Comparison of ENCODE assay signal across 18 cellular contexts in genomic region chr3:32994045-32994444, GRCh38. TPM values are rescaled to one million over a fixed set of nuclear protein-coding genes. Genes with fewer than 3 reads are reported as not detected.
DNase-seq lines count a peak whose midpoint lies in the region; ATAC-seq lines count a peak whose summit lies in the region.
"Had no signal": no experiment of that assay in that cellular context is flagged by ENCODE, and none has a peak within 500 bp of the region (broad histone marks: within the 10 kb centered on the region; RNA-seq: fewer than 3 reads in every experiment).

No MANE protein-coding gene starts in this region.

- H3K36me3 Mint-ChIP-seq in activated T-cell treated with anti-CD3 and anti-CD28 coated beads, Interleukin-2, amount 50 U/mL, for 72 hours (ENCODE audit: insufficient read depth in 2 of 2), result peaks cover 12 to 14% of the 10 kb centered on the region in 2 donors
- H3K36me3 Mint-ChIP-seq in activated T-cell treated with anti-CD3 and anti-CD28 coated beads, Interleukin-2, amount 50 U/mL, for 4 hours (ENCODE audit: insufficient read depth), result peaks cover 18% of the 10 kb centered on the region
- H3K36me3 Mint-ChIP-seq in activated CD4-positive, alpha-beta memory T cell treated with anti-CD3 and anti-CD28 coated beads, Interleukin-2, amount 10 ng/mL, durations not matched to agents 7 days and 5 days (ENCODE audit: low read depth), result peaks cover 36% of the 10 kb centered on the region

- DNase-seq in activated T-cell treated with anti-CD3 and anti-CD28 coated beads, Interleukin-2, amount 50 U/mL, for 72 hours, result no peak
- DNase-seq in activated T-cell treated with anti-CD3 and anti-CD28 coated beads, Interleukin-2, amount 50 U/mL, for 4 hours, result no peak
- DNase-seq in HPDE6-E6E7 (ENCODE audit: extremely low spot score), result peak; percentile 4
- no peak for DNase-seq in activated CD4-positive, alpha-beta memory T cell treated with anti-CD3 and anti-CD28 coated beads, Interleukin-2, amount 10 ng/mL, durations not matched to agents 7 days and 5 days
- peak; percentile 80 for DNase-seq in epithelial cell of prostate (ENCODE audit: low read depth, low spot score)
- no peak for DNase-seq in activated gamma-delta T cell (lab: John Stamatoyannopoulos, UW)
- no peak for DNase-seq in H4 (ENCODE audit: low spot score)
- DNase-seq: CD8-positive, alpha-beta memory T cell; GM23248; KG1; NCI-H1092 treated with DMSO at 0.1 percent for 48 hours; NCI-H1694; NCI-H2107; NCI-H345; NCI-H526 treated with DMSO at 0.1 percent for 48 hours had no signal

- H3K27ac ChIP-seq in epithelial cell of prostate, result peak overlapping the region; percentile 33
- H3K27ac ChIP-seq: GM23248 had no signal

- peak overlapping the region; percentile 86 for H3K27ac Mint-ChIP-seq in activated T-cell treated with anti-CD3 and anti-CD28 coated beads, Interleukin-2, amount 50 U/mL, for 72 hours
- peak overlapping the region; percentile 67 for H3K27ac Mint-ChIP-seq in activated CD4-positive, alpha-beta memory T cell treated with anti-CD3 and anti-CD28 coated beads, Interleukin-2, amount 10 ng/mL, durations not matched to agents 7 days and 5 days

- H3K4me1 Mint-ChIP-seq in activated T-cell treated with anti-CD3 and anti-CD28 coated beads, Interleukin-2, amount 50 U/mL, for 72 hours (ENCODE audit: low read depth), result peaks cover 97% of the 10 kb centered on the region
- peaks cover 74% of the 10 kb centered on the region for H3K4me1 Mint-ChIP-seq in activated T-cell treated with anti-CD3 and anti-CD28 coated beads, Interleukin-2, amount 50 U/mL, for 4 hours (ENCODE audit: low read depth)
- H3K4me1 Mint-ChIP-seq in activated CD4-positive, alpha-beta memory T cell treated with anti-CD3 and anti-CD28 coated beads, Interleukin-2, amount 10 ng/mL, durations not matched to agents 7 days and 5 days, result peaks cover 91% of the 10 kb centered on the region

- CTCF ChIA-PET in activated CD4-positive, alpha-beta memory T cell treated with anti-CD3 and anti-CD28 coated beads, Interleukin-2, amount 10 ng/mL, durations not matched to agents 7 days and 5 days (lab: Charles Lee), result no interaction called here

- H3K27me3 Mint-ChIP-seq in activated T-cell treated with anti-CD3 and anti-CD28 coated beads, Interleukin-2, amount 50 U/mL, for 72 hours (ENCODE audit: low read depth), result peaks cover 5% of the 10 kb centered on the region
- no peaks in the 10 kb centered on the region for H3K27me3 Mint-ChIP-seq in activated T-cell treated with anti-CD3 and anti-CD28 coated beads, Interleukin-2, amount 50 U/mL, for 4 hours (ENCODE audit: low read depth)
- H3K27me3 Mint-ChIP-seq in activated CD4-positive, alpha-beta memory T cell treated with anti-CD3 and anti-CD28 coated beads, Interleukin-2, amount 10 ng/mL, durations not matched to agents 7 days and 5 days, result no peaks in the 10 kb centered on the region
- H3K27me3 Mint-ChIP-seq: CD8-positive, alpha-beta memory T cell had no signal

- peak overlapping the region; percentile 41 to 42 for H3K4me3 Mint-ChIP-seq in activated T-cell treated with anti-CD3 and anti-CD28 coated beads, Interleukin-2, amount 50 U/mL, for 72 hours
- no peak overlapping the region for H3K4me3 Mint-ChIP-seq in activated T-cell treated with anti-CD3 and anti-CD28 coated beads, Interleukin-2, amount 50 U/mL, for 4 hours
- H3K4me3 Mint-ChIP-seq in activated CD4-positive, alpha-beta memory T cell treated with anti-CD3 and anti-CD28 coated beads, Interleukin-2, amount 10 ng/mL, durations not matched to agents 7 days and 5 days, result no peak overlapping the region
- H3K4me3 Mint-ChIP-seq: CD8-positive, alpha-beta memory T cell had no signal

- no peak for ATAC-seq in activated T-cell treated with anti-CD3 and anti-CD28 coated beads, Interleukin-2, amount 50 U/mL, for 72 hours (replicated peaks in 1 of 2)
- ATAC-seq in activated T-cell treated with anti-CD3 and anti-CD28 coated beads, Interleukin-2, amount 50 U/mL, for 4 hours, result no peak
- no peak for ATAC-seq in GM19351 (IDR thresholded peaks at IDR 0.05; ENCODE audit: unreplicated experiment)

- POLR2A ChIA-PET in activated CD4-positive, alpha-beta memory T cell treated with anti-CD3 and anti-CD28 coated beads, Interleukin-2, amount 10 ng/mL, durations not matched to agents 7 days and 5 days (lab: Charles Lee), result interaction anchor here (1.8 to 2.2 kb wide), 3 partner anchors 9 to 41 kb away, joined by 6 to 18 read pairs (median 7); no protein-coding TSS in a partner anchor

- H3K9me3 Mint-ChIP-seq in activated T-cell treated with anti-CD3 and anti-CD28 coated beads, Interleukin-2, amount 50 U/mL, for 72 hours, result no peaks in the 10 kb centered on the region
- no peaks in the 10 kb centered on the region for H3K9me3 Mint-ChIP-seq in activated T-cell treated with anti-CD3 and anti-CD28 coated beads, Interleukin-2, amount 50 U/mL, for 4 hours
- H3K9me3 Mint-ChIP-seq in activated CD4-positive, alpha-beta memory T cell treated with anti-CD3 and anti-CD28 coated beads, Interleukin-2, amount 10 ng/mL, durations not matched to agents 7 days and 5 days, result no peaks in the 10 kb centered on the region
- H3K9me3 Mint-ChIP-seq: CD8-positive, alpha-beta memory T cell had no signal

RNA-seq across cellular contexts. Expression of gene CCR4, which starts 42.6 kb away (rescaled TPM):
- 100 to 1,000 TPM in 1 of 2 donors, 10 to 100 TPM in 1; 56.3 to 112 TPM for total RNA-seq in activated T-cell treated with anti-CD3 and anti-CD28 coated beads, Interleukin-2, amount 50 U/mL, for 72 hours
- total RNA-seq in activated T-cell treated with anti-CD3 and anti-CD28 coated beads, Interleukin-2, amount 50 U/mL, for 4 hours, result 100 to 1,000 TPM in 1 of 3 donors, 10 to 100 TPM in 2; 65.3 to 131 (median 86.3) TPM
- 100 to 1,000 TPM; 117 to 118 TPM for total RNA-seq in activated CD4-positive, alpha-beta memory T cell treated with anti-CD3 and anti-CD28 coated beads, Interleukin-2, amount 10 ng/mL, durations not matched to agents 7 days and 5 days
- not detected in 2 replicates for total RNA-seq in H4 (2014; rRNA removed; shearing (Covaris generic))
- total RNA-seq: Daoy, GM23248, M059J had no signal

Comparison
In these comparisons a context has a peak if more than half of its experiments do, and no peak if none do; other contexts are left out.
1. H3K4me3 Mint-ChIP-seq: peak in activated T-cell treated with anti-CD3 and anti-CD28 coated beads, Interleukin-2, amount 50 U/mL, for 72 hours (2 of 2); none in activated T-cell treated with anti-CD3 and anti-CD28 coated beads, Interleukin-2, amount 50 U/mL, for 4 hours (single experiment) and activated CD4-positive, alpha-beta memory T cell treated with anti-CD3 and anti-CD28 coated beads, Interleukin-2, amount 10 ng/mL, durations not matched to agents 7 days and 5 days (single experiment).
2. DNase-seq: peak in HPDE6-E6E7 (single experiment) and epithelial cell of prostate (single experiment); none in activated T-cell treated with anti-CD3 and anti-CD28 coated beads, Interleukin-2, amount 50 U/mL, for 72 hours (0 of 2), activated T-cell treated with anti-CD3 and anti-CD28 coated beads, Interleukin-2, amount 50 U/mL, for 4 hours (single experiment), activated CD4-positive, alpha-beta memory T cell treated with anti-CD3 and anti-CD28 coated beads, Interleukin-2, amount 10 ng/mL, durations not matched to agents 7 days and 5 days (single experiment), activated gamma-delta T cell (single experiment) and H4 (single experiment).
3. RNA of gene CCR4, which starts 42.6 kb away (total RNA-seq): 117 to 118 TPM in activated CD4-positive, alpha-beta memory T cell treated with anti-CD3 and anti-CD28 coated beads, Interleukin-2, amount 10 ng/mL, durations not matched to agents 7 days and 5 days, 56.3 to 112 TPM in activated T-cell treated with anti-CD3 and anti-CD28 coated beads, Interleukin-2, amount 50 U/mL, for 72 hours and 65.3 to 131 TPM in activated T-cell treated with anti-CD3 and anti-CD28 coated beads, Interleukin-2, amount 50 U/mL, for 4 hours; not detected in H4; every median in the first group is over 10 times any median in the second.